Comparison of ENCODE assay signal across 9 cellular contexts in the genomic region with DNA sequence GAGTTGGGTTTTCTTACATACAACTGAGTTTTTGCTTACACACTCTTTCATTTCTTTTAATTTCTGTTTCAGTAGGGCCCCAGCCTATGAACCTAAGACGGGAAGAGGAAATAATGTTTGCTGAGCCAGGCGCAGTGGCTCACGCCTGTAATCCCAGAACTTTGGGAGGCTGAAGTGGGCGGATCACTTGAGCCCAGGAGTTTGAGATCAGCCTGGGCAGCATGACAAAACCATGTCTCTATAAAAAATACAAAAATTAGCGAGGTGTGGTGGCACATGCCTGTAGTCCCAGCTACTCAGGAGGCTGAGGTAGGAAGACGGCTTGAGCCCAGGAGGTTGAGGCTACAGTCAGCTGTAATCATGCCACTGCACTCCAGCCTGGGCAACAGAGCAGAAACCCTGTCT. TPM values are rescaled to one million over a fixed set of nuclear protein-coding genes. Genes with fewer than 3 reads are reported as not detected.
DNase-seq lines count a peak whose midpoint lies in the region; ATAC-seq, FAIRE-seq and TF ChIP-seq lines count a peak whose summit lies in the region.
"Not testable (repeated sequence)": the region's sequence is repeated elsewhere in the genome, so short reads cannot be mapped to it uniquely, and the experiment has no call there.
"Had no signal": no experiment of that assay in that cellular context is flagged by ENCODE, and none has a peak within 500 bp of the region (broad histone marks: within the 10 kb centered on the region; RNA-seq: fewer than 3 reads in every experiment).

No MANE protein-coding gene starts in this region.

- not testable (repeated sequence) for H3K27me3 Mint-ChIP-seq in nephron (ENCODE audit: low read depth)

- FAIRE-seq in GM12891 (lab: Jason Lieb, UNC): peak; percentile 45

- peaks cover 60% of the 10 kb centered on the region for H3K4me1 Mint-ChIP-seq in nephron

- not testable (repeated sequence) for H3K27me3 ChIP-seq in PC-3 (ENCODE audit: low read length); body of pancreas; cardiac muscle cell

- not testable (repeated sequence) for H3K36me3 Mint-ChIP-seq in nephron (ENCODE audit: low read depth)

- CTCF ChIA-PET in PC-3 (lab: Charles Lee): interaction anchor here (0.6 kb wide), 1 partner anchor 67 kb away, joined by 3 read pairs; no protein-coding TSS in a partner anchor

- peak; percentile 33 for ATAC-seq in GM21526 (IDR thresholded peaks at IDR 0.05; ENCODE audit: low FRiP score, unreplicated experiment)
- peak; percentile 32 for ATAC-seq in HG03095 (IDR thresholded peaks at IDR 0.05; ENCODE audit: unreplicated experiment)
- ATAC-seq in PC-3: peak; percentile 21
- ATAC-seq in body of pancreas: not testable (repeated sequence)

- H2AFZ ChIP-seq in PC-3 (ENCODE audit: low read length): not testable (repeated sequence)

- H3K27ac Mint-ChIP-seq in nephron: peak overlapping the region; percentile 90 to 97 (median 97)

- H3K9me2 ChIP-seq in PC-3 (replicated peaks; ENCODE audit: low read length): not testable (repeated sequence)

- TF ChIP-seq CTCF in PC-3 (conservative IDR thresholded peaks at IDR 0.05; ENCODE audit: low read depth, low read length); body of pancreas (IDR thresholded peaks at IDR 0.05); cardiac muscle cell (IDR thresholded peaks at IDR 0.05; ENCODE audit: low read depth, low read length); nephron (IDR thresholded peaks at IDR 0.05; ENCODE audit: unreplicated experiment in 3 of 3): not testable (repeated sequence)

- H3K79me2 ChIP-seq in PC-3 (ENCODE audit: low read length): not testable (repeated sequence)

- H3K36me3 ChIP-seq in PC-3 (ENCODE audit: low read depth, low read length); body of pancreas (replicated peaks in 1 of 2; ENCODE audit: insufficient read depth in 1 of 2, low read depth in 2 of 2); cardiac muscle cell: not testable (repeated sequence)

- H3K4me3 ChIP-seq in PC-3 (ENCODE audit: low read length); body of pancreas; cardiac muscle cell: not testable (repeated sequence)

- 37 to 58% methylated on average over 6 of the region's 6 CpGs for WGBS in body of pancreas, 2 donors

- H3K4me1 ChIP-seq in PC-3 (ENCODE audit: insufficient read depth, low read length): peaks cover 53% of the 10 kb centered on the region
- H3K4me1 ChIP-seq in body of pancreas: peaks cover 27% of the 10 kb centered on the region
- peaks cover 42% of the 10 kb centered on the region for H3K4me1 ChIP-seq in cardiac muscle cell (ENCODE audit: low read depth)

- not testable (repeated sequence) for H3K9me3 Mint-ChIP-seq in nephron

- not testable (repeated sequence) for H4K20me1 ChIP-seq in PC-3 (ENCODE audit: low read length)

- not testable (repeated sequence) for BruUV-seq in PC-3 (replicated peaks; lab: Mats Ljungman, UMichigan)

- intact Hi-C loops in PC-3 (cut with micrococcal nuclease): loop anchor here (5.0 kb wide), 1 partner anchor 74 kb away; no protein-coding TSS in a partner anchor
- intact Hi-C loops in body of pancreas (cut with DNase I): not testable (repeated sequence)

- H3K27ac ChIP-seq in PC-3 (ENCODE audit: low read length) (peak overlapping the region; percentile 87), body of pancreas (peak overlapping the region; percentile 77 to 86 (median 83)), cardiac muscle cell (peak overlapping the region; percentile 91), temporal lobe (ENCODE audit: low read depth, low read length) (peak overlapping the region; percentile 46)

- DNase-seq in GM12891 (ENCODE audit: insufficient read length, low spot score): not testable (repeated sequence)
- peak; percentile 16 for DNase-seq in PC-3
- peak in 3 of 4 donors; percentile 34 to 49 (median 35) for DNase-seq in body of pancreas
- DNase-seq in cardiac muscle cell (ENCODE audit: low read depth in 1 of 2, low spot score in 1 of 2): peak in 1 of 2 donors; percentile 55

- not testable (repeated sequence) for H3F3A ChIP-seq in PC-3 (ENCODE audit: low read length, unreplicated experiment)

- not testable (repeated sequence) for H3K4me3 Mint-ChIP-seq in nephron

- TF ChIP-seq POLR2A in GM12891 (IDR thresholded peaks at IDR 0.05; ENCODE audit: low read depth, low read length): not testable (repeated sequence)
- peak in 1 of 3 donors; percentile 15 for TF ChIP-seq POLR2A in body of pancreas (IDR thresholded peaks at IDR 0.05)

- not testable (repeated sequence) for H3K9me3 ChIP-seq in PC-3 (ENCODE audit: low read length); body of pancreas; cardiac muscle cell (ENCODE audit: low read depth)

- H3K9ac ChIP-seq in PC-3 (ENCODE audit: low read length): peak overlapping the region; percentile 18

- peak overlapping the region; percentile 62 for H3K4me2 ChIP-seq in PC-3 (ENCODE audit: low read length)

- POLR2A ChIA-PET in PC-3 (lab: Charles Lee; ENCODE audit: unreplicated experiment): not testable (repeated sequence)

RNA-seq across cellular contexts. Expression of gene IFIT3, which starts 23.1 kb away (rescaled TPM):
- 42.4 TPM for polyA plus RNA-seq in GM12891 (2012; ENCODE audit: low read depth, missing spikeins)
- total RNA-seq in PC-3 (2014; rRNA removed) (5.0 and 7.1 TPM in 2 replicates), body of pancreas (1 to 10 TPM; 2.3 to 3.9 TPM), cardiac muscle cell (0.21 and 0.24 TPM in 2 replicates), temporal lobe (4.4 TPM)
- polyA plus RNA-seq in cardiac muscle cell: 0.47 and 0.70 TPM in 2 replicates

RNA-seq across cellular contexts. Expression of gene IFIT1B, which starts 26.9 kb away (rescaled TPM):
- polyA plus RNA-seq in GM12891 (2012; ENCODE audit: low read depth, missing spikeins): not detected
- total RNA-seq in PC-3 (2014; rRNA removed) (not detected in 2 replicates), body of pancreas (not detected), cardiac muscle cell (not detected in 2 replicates), temporal lobe (0.49 TPM)
- polyA plus RNA-seq in cardiac muscle cell: 0.31 and 0.99 TPM in 2 replicates
- total RNA-seq: HT-29 had no signal

RNA-seq across cellular contexts. Expression of gene IFIT1, which starts 41.5 kb away (rescaled TPM):
- 15.8 TPM for polyA plus RNA-seq in GM12891 (2012; ENCODE audit: low read depth, missing spikeins)
- 14.1 and 19.6 TPM in 2 replicates for total RNA-seq in PC-3 (2014; rRNA removed)
- total RNA-seq in body of pancreas: 1 to 10 TPM; 1.3 to 7.0 TPM
- total RNA-seq in cardiac muscle cell: 22.7 and 23.9 TPM in 2 replicates
- polyA plus RNA-seq in cardiac muscle cell: 24.4 and 32.8 TPM in 2 replicates
- 3.7 TPM for total RNA-seq in temporal lobe

RNA-seq across cellular contexts. Expression of gene IFIT2, which starts 49.1 kb away (rescaled TPM):
- polyA plus RNA-seq in GM12891 (2012; ENCODE audit: low read depth, missing spikeins): 7.0 TPM
- total RNA-seq in PC-3 (2014; rRNA removed): 6.9 and 8.6 TPM in 2 replicates
- total RNA-seq in body of pancreas: 1 to 10 TPM in 1 of 2 donors, not detected in 1; 1.6 TPM
- not detected in 2 replicates for total RNA-seq in cardiac muscle cell
- 0.07 and 0.25 TPM in 2 replicates for polyA plus RNA-seq in cardiac muscle cell
- 2.7 TPM for total RNA-seq in temporal lobe
